ENCODE assay signal across 23 cellular contexts in the genomic region with DNA sequence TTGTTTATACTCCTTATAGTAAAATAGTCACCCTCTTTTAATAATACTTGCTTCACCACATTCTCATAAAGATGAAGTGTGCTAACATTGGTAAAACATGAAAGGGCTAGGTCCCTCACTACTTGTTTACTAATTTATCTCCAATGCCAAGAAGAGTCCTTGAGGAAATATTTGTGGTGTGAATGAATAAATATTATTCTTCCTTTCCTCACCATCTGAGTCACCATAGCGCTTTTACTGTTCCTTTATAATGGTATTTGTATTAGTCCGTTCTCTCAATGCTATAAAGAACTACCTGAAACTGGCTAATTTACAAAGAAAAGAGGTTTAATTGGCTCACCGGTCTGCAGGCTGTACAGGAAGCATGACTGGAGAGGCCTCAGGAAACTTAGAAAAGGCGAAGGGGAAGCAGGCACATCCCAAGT.
DNase-seq lines count a peak whose midpoint lies in the region; ATAC-seq and TF ChIP-seq lines count a peak whose summit lies in the region.
"Had no signal": no experiment of that assay in that cellular context is flagged by ENCODE, and none has a peak within 500 bp of the region (broad histone marks: within the 10 kb centered on the region; RNA-seq: fewer than 3 reads in every experiment).

No MANE protein-coding gene starts in this region.

- no peak overlapping the region for H3K27ac Mint-ChIP-seq in activated naive CD4-positive, alpha-beta T cell treated with anti-CD3 and anti-CD28 coated beads, Interleukin-2, amount 50 U/mL, for 72 hours
- no peak overlapping the region for H3K27ac Mint-ChIP-seq in HFFc6
- H3K27ac Mint-ChIP-seq: activated naive CD8-positive, alpha-beta T cell treated with anti-CD3 and anti-CD28 coated beads, Interleukin-2, amount 10 ng/mL, durations not matched to agents 7 days and 5 days; activated T-helper 2 cell treated with anti-CD3 and anti-CD28 coated beads, Interferon-gamma antibody, Interleukin-2, Interleukin-4, amounts not matched to agents 10 μg/mL and 5 μg/mL and 100 μg/mL, durations not matched to agents 14 hours and 24 hours and 36 hours; naive thymus-derived CD8-positive, alpha-beta T cell; stimulated activated naive CD8-positive, alpha-beta T cell treated with anti-CD3 and anti-CD28 coated beads, Interleukin-15, amount 100 ng/mL, for 72 hours had no signal

- no peaks in the 10 kb centered on the region for H3K36me3 Mint-ChIP-seq in activated naive CD4-positive, alpha-beta T cell treated with anti-CD3 and anti-CD28 coated beads, Interleukin-2, amount 50 U/mL, for 72 hours
- H3K36me3 Mint-ChIP-seq in HFFc6 (ENCODE audit: low read depth) = no peaks in the 10 kb centered on the region
- H3K36me3 Mint-ChIP-seq: activated naive CD8-positive, alpha-beta T cell treated with anti-CD3 and anti-CD28 coated beads, Interleukin-2, amount 10 ng/mL, durations not matched to agents 7 days and 5 days; naive thymus-derived CD8-positive, alpha-beta T cell had no signal

- no peaks in the 10 kb centered on the region for H3K9me3 Mint-ChIP-seq in activated naive CD4-positive, alpha-beta T cell treated with anti-CD3 and anti-CD28 coated beads, Interleukin-2, amount 50 U/mL, for 72 hours
- no peaks in the 10 kb centered on the region for H3K9me3 Mint-ChIP-seq in HFFc6
- H3K9me3 Mint-ChIP-seq: activated naive CD8-positive, alpha-beta T cell treated with anti-CD3 and anti-CD28 coated beads, Interleukin-2, amount 10 ng/mL, durations not matched to agents 7 days and 5 days; activated T-helper 2 cell treated with anti-CD3 and anti-CD28 coated beads, Interferon-gamma antibody, Interleukin-2, Interleukin-4, amounts not matched to agents 10 μg/mL and 5 μg/mL and 100 μg/mL, durations not matched to agents 14 hours and 24 hours and 36 hours; naive thymus-derived CD8-positive, alpha-beta T cell had no signal

- H3K4me1 Mint-ChIP-seq in HFFc6 (ENCODE audit: low read depth) = peaks cover 5% of the 10 kb centered on the region; the same call in 1 of the 2 replicates
- H3K4me1 Mint-ChIP-seq: activated naive CD8-positive, alpha-beta T cell treated with anti-CD3 and anti-CD28 coated beads, Interleukin-2, amount 10 ng/mL, durations not matched to agents 7 days and 5 days; naive thymus-derived CD8-positive, alpha-beta T cell; stimulated activated naive CD8-positive, alpha-beta T cell treated with anti-CD3 and anti-CD28 coated beads, Interleukin-15, amount 100 ng/mL, for 72 hours had no signal

- TF ChIP-seq CTCF in RWPE2 (IDR thresholded peaks at IDR 0.05; ENCODE audit: poor library complexity, severe bottlenecking) = no peak
- TF ChIP-seq CTCF in upper lobe of right lung (IDR thresholded peaks at IDR 0.05) = no peak
- no peak for TF ChIP-seq CTCF in HFFc6 (IDR thresholded peaks at IDR 0.05)

- intact Hi-C loops in upper lobe of right lung (cut with DNase I) = no loop called here

- no peak overlapping the region for H3K4me3 Mint-ChIP-seq in HFFc6
- H3K4me3 Mint-ChIP-seq: activated naive CD8-positive, alpha-beta T cell treated with anti-CD3 and anti-CD28 coated beads, Interleukin-2, amount 10 ng/mL, durations not matched to agents 7 days and 5 days; naive thymus-derived CD8-positive, alpha-beta T cell; stimulated activated naive CD8-positive, alpha-beta T cell treated with anti-CD3 and anti-CD28 coated beads, Interleukin-15, amount 100 ng/mL, for 72 hours had no signal

- peak; percentile 8 for DNase-seq in NCI-H510A treated with DMSO at 0.1 percent for 48 hours (lab: John Stamatoyannopoulos, UW)
- DNase-seq in NCI-H510A (lab: John Stamatoyannopoulos, UW) = no peak
- DNase-seq in RWPE2 (ENCODE audit: low spot score) = no peak
- peak; percentile 55 for DNase-seq in epithelial cell of prostate (ENCODE audit: low read depth, low spot score)
- DNase-seq in upper lobe of right lung = no peak
- DNase-seq in activated naive CD4-positive, alpha-beta T cell treated with anti-CD3 and anti-CD28 coated beads, Interleukin-2, amount 50 U/mL, for 72 hours (ENCODE audit: low spot score in 2 of 2) = no peak
- DNase-seq in COR-L47 (lab: John Stamatoyannopoulos, UW) = no peak
- DNase-seq in HFFc6 = no peak
- DNase-seq: activated CD4-positive, alpha-beta T cell treated with anti-CD3 and anti-CD28 coated beads, Interleukin-2, amount 50 U/mL, for 48 hours; activated CD4-positive, CD25-positive, alpha-beta regulatory T cell; activated CD8-positive, alpha-beta memory T cell treated with anti-CD3 and anti-CD28 coated beads, Interleukin-2, amount 50 U/mL, for 48 hours; activated naive CD8-positive, alpha-beta T cell treated with anti-CD3 and anti-CD28 coated beads, Interleukin-2, amount 10 ng/mL, durations not matched to agents 7 days and 5 days; cortex of kidney; naive thymus-derived CD8-positive, alpha-beta T cell; NCI-H1048; NCI-H526; right lobe of liver; stimulated activated naive CD8-positive, alpha-beta T cell treated with anti-CD3 and anti-CD28 coated beads, Interleukin-15, amount 100 ng/mL, for 72 hours; T-helper 9 cell had no signal

- H3K9me3 ChIP-seq in RWPE2 (ENCODE audit: severe bottlenecking) = no peaks in the 10 kb centered on the region
- H3K9me3 ChIP-seq in upper lobe of right lung = no peaks in the 10 kb centered on the region
- H3K9me3 ChIP-seq: A549, right lobe of liver, tibial nerve had no signal

- H3K4me3 ChIP-seq in RWPE2 (ENCODE audit: severe bottlenecking) (no peak overlapping the region), upper lobe of right lung (no peak overlapping the region)
- H3K4me3 ChIP-seq: A549, right lobe of liver, tibial nerve had no signal

- H3K27me3 ChIP-seq in RWPE2 (ENCODE audit: insufficient read depth, poor library complexity, severe bottlenecking) (no peaks in the 10 kb centered on the region), upper lobe of right lung (no peaks in the 10 kb centered on the region)
- H3K27me3 ChIP-seq: right lobe of liver, tibial nerve had no signal

- H3K36me3 ChIP-seq in RWPE2 (ENCODE audit: low read depth) (no peaks in the 10 kb centered on the region), upper lobe of right lung (no peaks in the 10 kb centered on the region)
- H3K36me3 ChIP-seq: right lobe of liver, tibial nerve had no signal

- H3K27ac ChIP-seq in RWPE2 (ENCODE audit: poor library complexity, severe bottlenecking) = no peak overlapping the region
- H3K27ac ChIP-seq in epithelial cell of prostate = peak overlapping the region; percentile 20
- no peak overlapping the region for H3K27ac ChIP-seq in upper lobe of right lung
- H3K27ac ChIP-seq: A549, right lobe of liver, RWPE1, tibial nerve had no signal

- peak; percentile 55 for ATAC-seq in RWPE2 (ENCODE audit: low read depth)
- peak; percentile 94 for ATAC-seq in upper lobe of right lung
- ATAC-seq in activated naive CD4-positive, alpha-beta T cell treated with anti-CD3 and anti-CD28 coated beads, Interleukin-2, amount 50 U/mL, for 72 hours = no peak
- ATAC-seq: A549; naive thymus-derived CD8-positive, alpha-beta T cell; right lobe of liver; stimulated activated naive CD8-positive, alpha-beta T cell treated with anti-CD3 and anti-CD28 coated beads, Interleukin-15, amount 100 ng/mL, for 72 hours had no signal

- H3K4me1 ChIP-seq in RWPE2 (ENCODE audit: insufficient read depth, poor library complexity, severe bottlenecking) = no peaks in the 10 kb centered on the region
- H3K4me1 ChIP-seq in upper lobe of right lung = no peaks in the 10 kb centered on the region
- H3K4me1 ChIP-seq: A549, right lobe of liver had no signal

- H3K27me3 Mint-ChIP-seq in HFFc6 (ENCODE audit: insufficient read depth) = peaks cover 4% of the 10 kb centered on the region
- H3K27me3 Mint-ChIP-seq: activated naive CD8-positive, alpha-beta T cell treated with anti-CD3 and anti-CD28 coated beads, Interleukin-2, amount 10 ng/mL, durations not matched to agents 7 days and 5 days; naive thymus-derived CD8-positive, alpha-beta T cell; stimulated activated naive CD8-positive, alpha-beta T cell treated with anti-CD3 and anti-CD28 coated beads, Interleukin-15, amount 100 ng/mL, for 72 hours had no signal

Comparison
In these comparisons a context has a peak if more than half of its experiments do, and no peak if none do; other contexts are left out.
1. DNase-seq: peak in NCI-H510A treated with DMSO at 0.1 percent for 48 hours (single experiment) and epithelial cell of prostate (single experiment); none in NCI-H510A (single experiment), RWPE2 (single experiment), upper lobe of right lung (single experiment), activated naive CD4-positive, alpha-beta T cell treated with anti-CD3 and anti-CD28 coated beads, Interleukin-2, amount 50 U/mL, for 72 hours (0 of 2), COR-L47 (single experiment) and HFFc6 (single experiment).
2. ATAC-seq: peak in RWPE2 (single experiment) and upper lobe of right lung (single experiment); none in activated naive CD4-positive, alpha-beta T cell treated with anti-CD3 and anti-CD28 coated beads, Interleukin-2, amount 50 U/mL, for 72 hours (0 of 2).